23 cellular contexts compared by ENCODE assay signal in the genomic region with DNA sequence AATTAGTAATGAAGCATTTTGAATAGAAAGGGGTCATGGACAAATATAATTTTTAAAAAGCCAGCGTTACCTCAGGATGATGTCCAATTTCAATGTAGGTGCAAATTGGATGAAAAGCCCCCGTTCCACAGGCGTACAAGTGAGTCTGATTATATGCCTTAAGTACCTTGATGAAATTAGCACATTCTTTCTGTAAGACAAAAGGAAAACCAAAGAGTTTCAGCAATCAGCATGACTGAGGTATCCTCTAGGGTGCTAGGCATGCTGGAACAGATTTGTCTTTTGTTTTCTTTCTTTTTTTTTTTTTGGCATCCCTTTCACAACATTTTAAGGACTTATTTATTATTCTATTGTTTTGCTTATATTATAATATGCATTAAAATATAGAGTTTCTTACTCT.
DNase-seq lines count a peak whose midpoint lies in the region; ATAC-seq and TF ChIP-seq lines count a peak whose summit lies in the region.
"Had no signal": no experiment of that assay in that cellular context is flagged by ENCODE, and none has a peak within 500 bp of the region (broad histone marks: within the 10 kb centered on the region; RNA-seq: fewer than 3 reads in every experiment).

No MANE protein-coding gene starts in this region.

- H3K36me3 ChIP-seq in HUES48 (ENCODE audit: control insufficient read depth, insufficient read depth, low read length): no peaks in the 10 kb centered on the region; the same call in 1 of the 2 replicates
- peaks cover 6% of the 10 kb centered on the region for H3K36me3 ChIP-seq in neural progenitor cell
- H3K36me3 ChIP-seq: BE2C, HAP-1, SJSA1 had no signal

- H3K9ac ChIP-seq in HUES48 (ENCODE audit: low read depth, low read length) (peak overlapping the region; percentile 10; the same call in 1 of the 2 replicates), neural progenitor cell (no peak overlapping the region)

- H3K27me3 ChIP-seq in HUES48 (ENCODE audit: control insufficient read depth, insufficient read depth, low read length): no peaks in the 10 kb centered on the region
- no peaks in the 10 kb centered on the region for H3K27me3 ChIP-seq in neural progenitor cell
- H3K27me3 ChIP-seq: BE2C, SJSA1 had no signal

- H3K9me3 ChIP-seq in HUES48 (ENCODE audit: control insufficient read depth, insufficient read depth, low read length) (no peaks in the 10 kb centered on the region), neural progenitor cell (ENCODE audit: low read depth) (no peaks in the 10 kb centered on the region)
- H3K9me3 ChIP-seq: BE2C, HAP-1, SJSA1 had no signal

- peaks cover 54% of the 10 kb centered on the region for H3F3A ChIP-seq in neural progenitor cell (ENCODE audit: low read depth)

- peak; percentile 54 for DNase-seq in NCI-H2171 treated with DMSO at 0.1 percent for 48 hours (lab: John Stamatoyannopoulos, UW)
- DNase-seq in glutamatergic neuron: no peak
- DNase-seq in neural progenitor cell (ENCODE audit: low spot score): no peak
- DNase-seq in activated CD8-positive, alpha-beta memory T cell treated with anti-CD3 and anti-CD28 coated beads, Interleukin-2, amount 50 U/mL, for 48 hours: no peak
- no peak for DNase-seq in occipital lobe (lab: John Stamatoyannopoulos, UW)
- DNase-seq: BE2C, COR-L47, DMS 273 treated with DMSO at 0.1 percent for 48 hours, DMS79 treated with DMSO at 0.1 percent for 48 hours, KBM-7, NCI-H1092, NCI-H1436, NCI-H187 treated with DMSO at 0.1 percent for 48 hours, NCI-H2107, NCI-H345, NCI-H774, OCI-M1 had no signal

- H2AFZ ChIP-seq in neural progenitor cell (replicated peaks): no peak overlapping the region

- H3K4me1 ChIP-seq in HUES48 (ENCODE audit: control insufficient read depth, insufficient read depth, low read length) (peaks cover 82% of the 10 kb centered on the region), neural progenitor cell (peaks cover 76% of the 10 kb centered on the region)

- H3K4me3 Mint-ChIP-seq in glutamatergic neuron (ENCODE audit: unreplicated experiment): peak overlapping the region; percentile 43
- no peak overlapping the region for H3K4me3 Mint-ChIP-seq in neural progenitor cell
- H3K4me3 Mint-ChIP-seq: T-helper 1 cell treated with Interleukin-12 subunit alpha and Interleukin-12 subunit beta and Interleukin-4 antibody, amounts not matched to agents 30 μg/mL and 1 μg/mL, for 36 hours had no signal

- H3K4me2 ChIP-seq in neural progenitor cell: peak overlapping the region; percentile 41

- H3K4me1 Mint-ChIP-seq in glutamatergic neuron (ENCODE audit: low read depth, unreplicated experiment) (peaks cover 67% of the 10 kb centered on the region), neural progenitor cell (peaks cover 54% of the 10 kb centered on the region)

- H3K27ac Mint-ChIP-seq in glutamatergic neuron (ENCODE audit: unreplicated experiment): peak overlapping the region; percentile 89
- H3K27ac Mint-ChIP-seq in neural progenitor cell: no peak overlapping the region
- H3K27ac Mint-ChIP-seq: T-helper 1 cell treated with Interleukin-12 subunit alpha and Interleukin-12 subunit beta and Interleukin-4 antibody, amounts not matched to agents 30 μg/mL and 1 μg/mL, for 36 hours had no signal

- peaks cover 7% of the 10 kb centered on the region for H3K9me3 Mint-ChIP-seq in glutamatergic neuron (ENCODE audit: unreplicated experiment)
- no peaks in the 10 kb centered on the region for H3K9me3 Mint-ChIP-seq in neural progenitor cell
- H3K9me3 Mint-ChIP-seq: T-helper 1 cell treated with Interleukin-12 subunit alpha and Interleukin-12 subunit beta and Interleukin-4 antibody, amounts not matched to agents 30 μg/mL and 1 μg/mL, for 36 hours had no signal

- H3K36me3 Mint-ChIP-seq in glutamatergic neuron (ENCODE audit: unreplicated experiment) (no peaks in the 10 kb centered on the region), neural progenitor cell (peaks cover 19% of the 10 kb centered on the region)

- peaks cover 17% of the 10 kb centered on the region for H4K20me1 ChIP-seq in neural progenitor cell (ENCODE audit: low read depth)

- ATAC-seq in GM19328 (IDR thresholded peaks at IDR 0.05; ENCODE audit: unreplicated experiment): no peak
- ATAC-seq: Right ventricle myocardium inferior had no signal

- TF ChIP-seq CTCF in glutamatergic neuron (IDR thresholded peaks at IDR 0.05; ENCODE audit: partially characterized antibody, unreplicated experiment) (no peak), neural progenitor cell (IDR thresholded peaks at IDR 0.05) (no peak)

- H3K4me3 ChIP-seq in HUES48 (ENCODE audit: low read depth, low read length): peak overlapping the region; percentile 5; the same call in 1 of the 2 replicates
- no peak overlapping the region for H3K4me3 ChIP-seq in neural progenitor cell
- H3K4me3 ChIP-seq: HAP-1, SJSA1 had no signal

- H3K27ac ChIP-seq in HUES48 (ENCODE audit: low read depth, low read length): peak overlapping the region; percentile 76
- peak overlapping the region; percentile 53 for H3K27ac ChIP-seq in neural progenitor cell
- H3K27ac ChIP-seq: SJSA1 had no signal

- peaks cover 52% of the 10 kb centered on the region for H3K79me2 ChIP-seq in neural progenitor cell (ENCODE audit: low read depth)

- H3K27me3 Mint-ChIP-seq in glutamatergic neuron (ENCODE audit: unreplicated experiment) (peaks cover 3% of the 10 kb centered on the region), neural progenitor cell (ENCODE audit: insufficient read depth, low read depth) (peaks cover 3% of the 10 kb centered on the region)
